Comparison of ENCODE assay signal across 11 cellular contexts in genomic region chr3:108296239-108296638, GRCh38. TPM values are rescaled to one million over a fixed set of nuclear protein-coding genes. Genes with fewer than 3 reads are reported as not detected.
DNase-seq lines count a peak whose midpoint lies in the region; ATAC-seq and TF ChIP-seq lines count a peak whose summit lies in the region.
"Had no signal": no experiment of that assay in that cellular context is flagged by ENCODE, and none has a peak within 500 bp of the region (broad histone marks: within the 10 kb centered on the region; RNA-seq: fewer than 3 reads in every experiment).

Gene HHLA2 (plus strand): TSS chr3:108296548. CDS start chr3:108351814, 55,266 bp downstream.

- no peak within 1 kb of the TSS for H3K4me3 ChIP-seq in spleen

- intact Hi-C loops in dendritic cell treated with granulocyte-macrophage colony-stimulating factor and Interleukin-4, amounts not matched to agents 40 ng/mL and 50 ng/mL, for 4 days (cut with micrococcal nuclease): no loop called here
- intact Hi-C loops in spleen (cut with DNase I; ENCODE audit: low total_unique reads): no loop called here

- peaks cover 0 to 22% (median 12%) of the 10 kb centered on the region in 6 donors for H3K4me1 ChIP-seq in spleen

- no peaks in the 10 kb centered on the region for H3K27me3 Mint-ChIP-seq in dendritic cell treated with granulocyte-macrophage colony-stimulating factor and Interleukin-4, amounts not matched to agents 40 ng/mL and 50 ng/mL, for 4 days
- H3K27me3 Mint-ChIP-seq in naive thymus-derived CD8-positive, alpha-beta T cell: no peaks in the 10 kb centered on the region

- no peaks in the 10 kb centered on the region for H3K36me3 Mint-ChIP-seq in dendritic cell treated with granulocyte-macrophage colony-stimulating factor and Interleukin-4, amounts not matched to agents 40 ng/mL and 50 ng/mL, for 4 days (ENCODE audit: low read depth)
- no peaks in the 10 kb centered on the region for H3K36me3 Mint-ChIP-seq in naive thymus-derived CD8-positive, alpha-beta T cell

- H3K27ac ChIP-seq in 22Rv1 (0 out of 2 replicates have a peak within 1 kb of the TSS, but pooled peaks have one; percentile 9), spleen (no peak within 1 kb of the TSS)
- H3K27ac ChIP-seq: epithelial cell of prostate had no signal

- no peaks in the 10 kb centered on the region for H3K27me3 ChIP-seq in spleen (replicated peaks in 1 of 7)

- H3K9me3 Mint-ChIP-seq in dendritic cell treated with granulocyte-macrophage colony-stimulating factor and Interleukin-4, amounts not matched to agents 40 ng/mL and 50 ng/mL, for 4 days: no peaks in the 10 kb centered on the region
- H3K9me3 Mint-ChIP-seq in naive thymus-derived CD8-positive, alpha-beta T cell: peaks cover 0 to 6% (median 0%) of the 10 kb centered on the region in 9 donors

- DNase-seq in HPDE6-E6E7 (ENCODE audit: extremely low spot score): peak; percentile 15
- DNase-seq in naive thymus-derived CD8-positive, alpha-beta T cell: no peak
- DNase-seq in iPS-NIHi11 (ENCODE audit: low spot score): no peak
- DNase-seq in D341Med (ENCODE audit: low spot score): no peak
- no peak for DNase-seq in spleen
- DNase-seq: NCI-H2029 had no signal

- WGBS in spleen, 5 donors: 63 to 78% (median 69%) methylated on average over 2 of the region's 2 CpGs

- POLR2A ChIA-PET in naive thymus-derived CD8-positive, alpha-beta T cell (lab: Charles Lee): interaction anchor here (0.9 kb wide), 1 partner anchor 8 kb away, joined by 3 read pairs; no protein-coding TSS in a partner anchor

- peak within 1 kb of the TSS; percentile 89 for H3K27ac Mint-ChIP-seq in dendritic cell treated with granulocyte-macrophage colony-stimulating factor and Interleukin-4, amounts not matched to agents 40 ng/mL and 50 ng/mL, for 4 days
- H3K27ac Mint-ChIP-seq in naive thymus-derived CD8-positive, alpha-beta T cell: no peak within 1 kb of the TSS

- no peak within 1 kb of the TSS for H3K4me3 Mint-ChIP-seq in dendritic cell treated with granulocyte-macrophage colony-stimulating factor and Interleukin-4, amounts not matched to agents 40 ng/mL and 50 ng/mL, for 4 days
- no peak within 1 kb of the TSS for H3K4me3 Mint-ChIP-seq in naive thymus-derived CD8-positive, alpha-beta T cell

- peaks cover 58% of the 10 kb centered on the region for H3K4me1 Mint-ChIP-seq in dendritic cell treated with granulocyte-macrophage colony-stimulating factor and Interleukin-4, amounts not matched to agents 40 ng/mL and 50 ng/mL, for 4 days (ENCODE audit: low read depth)
- peaks cover 17 to 38% (median 34%) of the 10 kb centered on the region in 4 donors for H3K4me1 Mint-ChIP-seq in naive thymus-derived CD8-positive, alpha-beta T cell

- H3K36me3 ChIP-seq in spleen: no peaks in the 10 kb centered on the region

- peak; percentile 37 for ATAC-seq in GM18873 (IDR thresholded peaks at IDR 0.05; ENCODE audit: low FRiP score, unreplicated experiment)
- ATAC-seq in naive thymus-derived CD8-positive, alpha-beta T cell: no peak

- no peak for TF ChIP-seq POLR2A in spleen (IDR thresholded peaks at IDR 0.05)

- no peaks in the 10 kb centered on the region for H3K9me3 ChIP-seq in spleen

- TF ChIP-seq CTCF in 22Rv1 (IDR thresholded peaks at IDR 0.05) (no peak), spleen (IDR thresholded peaks at IDR 0.05 in 8 of 11, conservative IDR thresholded peaks at IDR 0.05 in 3 of 11) (no peak)

RNA-seq across cellular contexts. Expression of gene HHLA2, which starts in this region (rescaled TPM):
- total RNA-seq in naive thymus-derived CD8-positive, alpha-beta T cell: under 1 TPM; 0.44 to 0.75 TPM
- polyA plus RNA-seq in naive thymus-derived CD8-positive, alpha-beta T cell: under 1 TPM in 1 of 3 donors, not detected in 2; 0.48 TPM
- under 1 TPM in 3 of 7 donors, not detected in 4; 0.26 to 0.43 (median 0.37) TPM for total RNA-seq in spleen
- under 1 TPM; 0.09 to 0.11 (median 0.10) TPM for polyA plus RNA-seq in spleen
- total RNA-seq: SK-MEL-5 had no signal
